Comparison of ENCODE assay signal across 8 cellular contexts in the genomic region with DNA sequence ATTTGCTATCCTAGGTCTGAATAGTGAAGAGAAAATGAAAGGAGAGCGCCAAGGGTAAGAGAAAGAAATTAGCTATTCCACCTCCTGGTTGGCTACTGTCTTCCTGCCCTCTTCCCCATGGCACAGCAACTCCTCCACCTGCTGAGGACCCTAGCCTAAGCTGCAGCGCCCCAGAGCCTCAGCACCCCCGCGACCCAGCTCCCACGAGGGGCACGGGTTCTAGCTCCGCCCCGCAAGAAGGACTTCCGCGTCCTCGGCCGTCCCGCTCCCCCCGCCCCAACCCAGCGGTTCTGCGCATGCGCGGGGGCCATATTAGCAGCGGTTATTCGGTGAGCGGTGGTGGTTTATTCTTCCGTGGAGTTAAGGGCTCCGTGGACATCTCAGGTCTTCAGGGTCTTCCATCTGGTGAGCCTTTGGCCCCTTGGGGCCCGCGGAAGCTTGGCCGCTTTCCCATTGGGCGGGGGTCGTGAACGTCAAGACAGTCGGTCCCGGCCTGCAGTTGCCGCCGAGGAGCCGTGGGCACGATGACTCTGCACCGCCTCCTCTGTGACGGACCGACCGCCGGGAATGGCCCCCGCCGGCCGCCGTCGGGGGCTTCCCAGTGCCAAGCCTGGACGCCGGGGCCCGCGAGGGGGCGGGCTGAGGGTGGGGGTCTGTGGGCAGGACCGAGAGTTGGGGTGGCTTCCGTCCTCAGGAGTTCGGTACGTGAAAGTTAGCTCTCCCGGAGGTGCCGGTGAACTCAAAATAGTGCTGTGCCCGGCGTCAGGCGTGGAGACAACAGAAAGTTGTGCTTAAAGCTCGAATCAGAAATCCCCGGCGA. TPM values are rescaled to one million over a fixed set of nuclear protein-coding genes. Genes with fewer than 3 reads are reported as not detected.
DNase-seq lines count a peak whose midpoint lies in the region; ATAC-seq and TF ChIP-seq lines count a peak whose summit lies in the region.

A gene (plus strand): TSS at position 310 of the 820 bp plus-strand sequence. CDS start 1,484 bp downstream, outside the sequence.

- H3K4me1 ChIP-seq in ES-I3 (ENCODE audit: insufficient read depth, low read length) (0 out of 2 replicates have a peak, but pooled peaks cover 9% of the 10 kb centered on the region), SJCRH30 (no peaks in the 10 kb centered on the region; the same call in 1 of the 2 replicates), foreskin keratinocyte (no peaks in the 10 kb centered on the region), neuronal stem cell (ENCODE audit: control insufficient read depth in 2 of 2, insufficient read depth in 1 of 2, low read depth in 1 of 2, low read length in 2 of 2) (peaks cover 2 to 7% of the 10 kb centered on the region in 2 donors)

- peak within 1 kb of the TSS; percentile 38 for H3K23ac ChIP-seq in neuronal stem cell (ENCODE audit: low read depth, low read length, poor library complexity)

- ATAC-seq in foreskin keratinocyte = peak; percentile 85

- no peak within 1 kb of the TSS for H4K91ac ChIP-seq in neuronal stem cell (ENCODE audit: low read depth, low read length, poor library complexity)

- peak; percentile 97 for DNase-seq in H7
- peak; percentile 91 for DNase-seq in MG63
- DNase-seq in SJCRH30 = peak; percentile 92 to 94
- DNase-seq in activated gamma-delta T cell treated with anti-CD3 and anti-CD28 coated beads, Interleukin-2, amount 50 U/mL, for 16 hours (ENCODE audit: low read depth) = peak; percentile 95
- peak; percentile 58 to 75 for DNase-seq in foreskin keratinocyte
- DNase-seq in neuronal stem cell (ENCODE audit: low spot score) = peak; percentile 89

- H3K27ac ChIP-seq in SJCRH30 (peak within 1 kb of the TSS; percentile 87), foreskin keratinocyte (peak within 1 kb of the TSS; percentile 90), neuronal stem cell (replicated peaks; ENCODE audit: low read length) (peak within 1 kb of the TSS; percentile 87)

- H2BK15ac ChIP-seq in neuronal stem cell (ENCODE audit: low read length) = no peak within 1 kb of the TSS

- H3K14ac ChIP-seq in neuronal stem cell (ENCODE audit: low read length) = no peak within 1 kb of the TSS

- H3K9me3 ChIP-seq in ES-I3 (ENCODE audit: control insufficient read depth, insufficient read depth, low read length) (no peaks in the 10 kb centered on the region), MG63 (no peaks in the 10 kb centered on the region), SJCRH30 (replicated peaks) (no peaks in the 10 kb centered on the region), neuronal stem cell (replicated peaks in 1 of 2; ENCODE audit: control insufficient read depth in 2 of 2, insufficient read depth in 1 of 2, low read depth in 1 of 2, low read length in 2 of 2) (no peaks in the 10 kb centered on the region)

- no peak within 1 kb of the TSS for H2BK12ac ChIP-seq in neuronal stem cell (ENCODE audit: low read length)

- H3K27me3 ChIP-seq in H7 (ENCODE audit: control insufficient read depth, insufficient read depth, low read length) (no peaks in the 10 kb centered on the region), MG63 (no peaks in the 10 kb centered on the region), SJCRH30 (no peaks in the 10 kb centered on the region), foreskin keratinocyte (no peaks in the 10 kb centered on the region), neuronal stem cell (ENCODE audit: control insufficient read depth in 3 of 3, insufficient read depth in 3 of 3, low read depth in 1 of 3, low read length in 3 of 3) (no peaks in the 10 kb centered on the region)

- peak within 1 kb of the TSS; percentile 88 for H2BK5ac ChIP-seq in neuronal stem cell (ENCODE audit: low read length)

- peaks cover 2% of the 10 kb centered on the region for H3K79me1 ChIP-seq in neuronal stem cell (ENCODE audit: low read depth, low read length)

- TF ChIP-seq CTCF in foreskin keratinocyte (conservative IDR thresholded peaks at IDR 0.05) (peak; percentile 30), subcutaneous adipose tissue (IDR thresholded peaks at IDR 0.05; ENCODE audit: low read depth) (no peak)

- H3K36me3 ChIP-seq in ES-I3 (ENCODE audit: insufficient read depth, low read length) (peaks cover 18% of the 10 kb centered on the region; the same call in 1 of the 2 replicates), H7 (replicated peaks; ENCODE audit: control insufficient read depth, insufficient read depth, low read length) (peaks cover 19% of the 10 kb centered on the region), MG63 (peaks cover 39% of the 10 kb centered on the region), SJCRH30 (peaks cover 26% of the 10 kb centered on the region), neuronal stem cell (replicated peaks in 1 of 2; ENCODE audit: control insufficient read depth in 2 of 2, insufficient read depth in 2 of 2, low read length in 2 of 2) (peaks cover 8 to 39% of the 10 kb centered on the region in 2 donors)

- H3K18ac ChIP-seq in neuronal stem cell (ENCODE audit: low read length) = peak within 1 kb of the TSS; percentile 97

- no peak within 1 kb of the TSS for H3K4ac ChIP-seq in neuronal stem cell (ENCODE audit: low read length)

- H2BK120ac ChIP-seq in neuronal stem cell (ENCODE audit: low read depth, low read length) = no peak within 1 kb of the TSS

- WGBS in neuronal stem cell (ENCODE audit: extremely low coverage in 2 of 2, insufficient read length in 2 of 2, insufficient replicate concordance in 1 of 2), 2 donors = no CpG with 5 or more reads among the region's 62 CpGs

- peak within 1 kb of the TSS; percentile 90 for H4K8ac ChIP-seq in neuronal stem cell (ENCODE audit: low read depth, low read length)

- H3K4me3 ChIP-seq in H7 (ENCODE audit: insufficient read depth, low read depth, low read length) = peak within 1 kb of the TSS; percentile 87
- H3K4me3 ChIP-seq in MG63 = peak within 1 kb of the TSS; percentile 94
- peak within 1 kb of the TSS; percentile 97 for H3K4me3 ChIP-seq in SJCRH30
- peak within 1 kb of the TSS; percentile 76 to 89 for H3K4me3 ChIP-seq in neuronal stem cell (ENCODE audit: low read length in 2 of 2)

- H2AK5ac ChIP-seq in neuronal stem cell (ENCODE audit: low read depth, low read length) = no peak within 1 kb of the TSS

- H2AFZ ChIP-seq in neuronal stem cell (ENCODE audit: low read length) = peak within 1 kb of the TSS; percentile 95

- H3K9ac ChIP-seq in ES-I3 (ENCODE audit: low read depth, low read length) (peak within 1 kb of the TSS; percentile 98), neuronal stem cell (ENCODE audit: low read depth, low read length, poor library complexity) (peak within 1 kb of the TSS; percentile 85)

- peak within 1 kb of the TSS; percentile 97 for H3K4me2 ChIP-seq in neuronal stem cell (ENCODE audit: insufficient read depth, low read length, poor library complexity, severe bottlenecking)

RNA-seq across cellular contexts. Expression of the gene that starts here (rescaled TPM):
- 295 and 308 TPM in 2 replicates for total RNA-seq in H7 (2014; rRNA removed; shearing (Covaris generic))
- total RNA-seq in MG63 (2014; rRNA removed; shearing (Covaris generic); ENCODE audit: low replicate concordance) = 543 and 804 TPM in 2 replicates
- 348 and 392 TPM in 2 replicates for total RNA-seq in SJCRH30 (2014; rRNA removed; shearing (Covaris generic))
- total RNA-seq in foreskin keratinocyte = 230 and 242 TPM in 2 replicates
- polyA plus RNA-seq in foreskin keratinocyte = 216 and 251 TPM in 2 replicates
- 669 TPM for polyA plus RNA-seq in neuronal stem cell (2013, experiment 1 of 2)
- polyA plus RNA-seq in neuronal stem cell (2013, experiment 2 of 2) = 669 TPM
- 100 to 1,000 TPM; 126 to 231 (median 127) TPM for total RNA-seq in subcutaneous adipose tissue

Comparison
In these comparisons a context has a peak if more than half of its experiments do, and no peak if none do; other contexts are left out.
1. Peak in every context shown above with its lines: DNase-seq, ATAC-seq, H3K4me3 ChIP-seq and H3K27ac ChIP-seq.